8 cellular contexts compared by ENCODE assay signal in the genomic region with DNA sequence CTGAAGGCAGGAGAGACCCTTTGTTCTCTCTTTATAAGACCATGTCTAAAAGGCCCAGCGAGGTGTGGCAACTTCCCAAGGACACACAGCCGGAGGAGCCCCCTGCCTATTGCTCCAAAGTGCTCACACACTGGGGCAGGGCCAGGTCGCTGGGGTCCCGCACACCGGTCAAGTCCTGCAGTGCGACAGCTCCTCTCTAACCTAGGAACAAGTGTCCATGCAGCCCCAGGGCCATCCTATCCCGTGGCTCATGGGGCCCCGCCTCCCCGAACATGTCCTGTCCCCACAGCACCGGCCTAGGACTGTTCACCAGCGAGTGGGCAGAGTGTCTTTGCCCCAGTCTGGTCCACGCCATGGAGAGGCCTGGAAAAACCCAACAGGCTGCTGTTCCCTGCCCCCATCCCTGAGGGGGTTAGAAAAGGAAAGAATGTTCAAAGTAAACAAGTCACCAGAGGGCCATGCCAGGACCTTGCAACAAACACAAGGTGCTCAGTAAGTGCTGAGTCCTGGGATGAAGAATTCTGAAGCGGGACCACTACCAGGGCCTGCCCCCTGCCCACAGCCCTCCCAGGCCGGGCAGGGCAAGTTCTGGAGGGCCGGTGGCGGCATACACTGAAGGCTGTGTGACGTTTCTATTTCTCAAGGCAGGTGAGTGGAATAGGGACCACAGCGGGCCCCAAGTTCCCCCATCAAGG. TPM values are rescaled to one million over a fixed set of nuclear protein-coding genes. Genes with fewer than 3 reads are reported as not detected.
DNase-seq lines count a peak whose midpoint lies in the region; ATAC-seq and TF ChIP-seq lines count a peak whose summit lies in the region.

No MANE protein-coding gene starts in this region.

- peak overlapping the region; percentile 85 for H3K4me3 Mint-ChIP-seq in nephron progenitor cell

- H3K36me3 ChIP-seq in DND-41 (ENCODE audit: insufficient read depth, low read length): no peaks in the 10 kb centered on the region
- H3K36me3 ChIP-seq in esophagus squamous epithelium: no peaks in the 10 kb centered on the region

- WGBS in esophagus squamous epithelium, 2 donors: 0 to 23% methylated on average over 5 to 9 of the region's 18 CpGs

- peak overlapping the region; percentile 94 for H2AFZ ChIP-seq in DND-41 (ENCODE audit: low read depth, low read length)

- peaks cover 22% of the 10 kb centered on the region for H4K20me1 ChIP-seq in DND-41 (ENCODE audit: insufficient read depth, low read length)

- H3K4me3 ChIP-seq in DND-41 (ENCODE audit: low read depth in 1 of 2, low read length in 2 of 2) (peak overlapping the region; percentile 58 to 89), esophagus squamous epithelium (peak overlapping the region; percentile 69 to 88 (median 80))

- peaks cover 41% of the 10 kb centered on the region for H3K4me1 Mint-ChIP-seq in nephron progenitor cell

- no peak for TF ChIP-seq CTCF in DND-41 (IDR thresholded peaks at IDR 0.05; ENCODE audit: borderline replicate concordance, extremely low read depth, low read length, poor library complexity, severe bottlenecking)
- TF ChIP-seq CTCF in esophagus squamous epithelium (IDR thresholded peaks at IDR 0.05): no peak
- TF ChIP-seq CTCF in nephron progenitor cell (IDR thresholded peaks at IDR 0.05): no peak

- no peaks in the 10 kb centered on the region for H3K36me3 Mint-ChIP-seq in nephron progenitor cell (ENCODE audit: low read depth)

- peaks cover 30% of the 10 kb centered on the region for H3K4me1 ChIP-seq in DND-41 (ENCODE audit: insufficient read depth, low read length)
- peaks cover 57 to 96% (median 81%) of the 10 kb centered on the region in 3 donors for H3K4me1 ChIP-seq in esophagus squamous epithelium

- peaks cover 10% of the 10 kb centered on the region; the same call in 1 of the 2 replicates for H3K79me2 ChIP-seq in DND-41 (ENCODE audit: insufficient read depth, low read length)

- peaks cover 9% of the 10 kb centered on the region for H3K27me3 Mint-ChIP-seq in nephron progenitor cell (ENCODE audit: low read depth, poor library complexity)

- H3K27me3 ChIP-seq in DND-41 (ENCODE audit: insufficient read depth, low read length, poor library complexity) (no peaks in the 10 kb centered on the region), esophagus squamous epithelium (no peaks in the 10 kb centered on the region)

- DNase-seq in DND-41 (no peak), RPMI7951 (ENCODE audit: low read depth) (peak; percentile 54), esophagus squamous epithelium (lab: John Stamatoyannopoulos, UW) (no peak), nephron progenitor cell (no peak), OCI-M2 (lab: John Stamatoyannopoulos, UW; ENCODE audit: unreplicated experiment) (no peak), NCI-H1092 treated with DMSO at 0.1 percent for 48 hours (lab: John Stamatoyannopoulos, UW) (no peak), retina (no peak)

- peak overlapping the region; percentile 78 for H3K4me2 ChIP-seq in DND-41 (ENCODE audit: insufficient read depth, low read length)

- H3K9me3 ChIP-seq in DND-41 (ENCODE audit: insufficient read depth, low read length, severe bottlenecking) (no peaks in the 10 kb centered on the region), esophagus squamous epithelium (no peaks in the 10 kb centered on the region)

- H3K9me3 Mint-ChIP-seq in nephron progenitor cell: no peaks in the 10 kb centered on the region

- no peak for ATAC-seq in DND-41 (ENCODE audit: insufficient read depth, low read depth)
- no peak for ATAC-seq in HG02840 (IDR thresholded peaks at IDR 0.05; ENCODE audit: low FRiP score, unreplicated experiment)

- H3K9ac ChIP-seq in DND-41 (ENCODE audit: low read depth, low read length): peak overlapping the region; percentile 76

- H3K27ac ChIP-seq in DND-41 (ENCODE audit: low read length) (peak overlapping the region; percentile 61; the same call in 1 of the 2 replicates), esophagus squamous epithelium (peak overlapping the region; percentile 89 to 97 (median 94))

- TF ChIP-seq POLR2A in esophagus squamous epithelium (IDR thresholded peaks at IDR 0.05): no peak

- H3K27ac Mint-ChIP-seq in nephron progenitor cell: peak overlapping the region; percentile 23

- intact Hi-C loops in esophagus squamous epithelium (cut with DNase I): no loop called here

RNA-seq across cellular contexts. Expression of a gene that starts 1.0 kb away (rescaled TPM):
- total RNA-seq in RPMI7951 (2014; rRNA removed; shearing (Covaris generic)): 56.2 and 64.6 TPM in 2 replicates
- total RNA-seq in esophagus squamous epithelium: 10 to 100 TPM; 12.6 to 61.3 (median 31.4) TPM

RNA-seq across cellular contexts. Expression of a gene that starts 37.1 kb away (rescaled TPM):
- 179 and 201 TPM in 2 replicates for total RNA-seq in RPMI7951 (2014; rRNA removed; shearing (Covaris generic))
- 10 to 100 TPM; 16.2 to 37.8 (median 29.0) TPM for total RNA-seq in esophagus squamous epithelium

RNA-seq across cellular contexts. Expression of a gene that starts 50.8 kb away (rescaled TPM):
- total RNA-seq in RPMI7951 (2014; rRNA removed; shearing (Covaris generic)): not detected in 2 replicates
- 1 to 10 TPM in 3 of 4 donors, under 1 TPM in 1; 0.40 to 8.8 (median 5.2) TPM for total RNA-seq in esophagus squamous epithelium
